In genomic region chr18:12026562-12026961, GRCh38 we compare ENCODE assay signal across 1 cellular context.
TF ChIP-seq lines count a peak whose summit lies in the region.

No MANE protein-coding gene starts in this region.

TF ChIP-seq in H1, 55 proteins besides CTCF, POLR2A, EP300 and RAD21:
- TF ChIP-seq GABPA (IDR thresholded peaks at IDR 0.05; ENCODE audit: borderline replicate concordance, insufficient read depth, low read length) (no peak), GTF2F1 (IDR thresholded peaks at IDR 0.05; ENCODE audit: borderline replicate concordance, low read depth, low read length) (no peak), CHD1 (IDR thresholded peaks at IDR 0.05; ENCODE audit: low read depth, low read length) (no peak), TAF7 (optimal IDR thresholded peaks at IDR 0.05; ENCODE audit: borderline replicate concordance, low read depth, low read length) (no peak), RNF2 (IDR thresholded peaks at IDR 0.05; ENCODE audit: borderline replicate concordance, low read depth, low read length, missing control alignments, poor library complexity, severe bottlenecking) (no peak), CBX8 (IDR thresholded peaks at IDR 0.05; ENCODE audit: borderline replicate concordance, low read depth, low read length) (no peak), SUZ12 (IDR thresholded peaks at IDR 0.05; ENCODE audit: low read length) (no peak), RFX5 (IDR thresholded peaks at IDR 0.05; ENCODE audit: borderline replicate concordance, low read depth, low read length) (no peak), SIN3A (conservative IDR thresholded peaks at IDR 0.05 in 1 of 2, IDR thresholded peaks at IDR 0.05 in 1 of 2; ENCODE audit: low read depth in 1 of 2, low read length in 2 of 2) (no peak), JUN (IDR thresholded peaks at IDR 0.05; ENCODE audit: low read depth, low read length) (no peak), BCL11A (IDR thresholded peaks at IDR 0.05; ENCODE audit: low read depth in 2 of 2, low read length in 2 of 2) (no peak), HDAC6 (IDR thresholded peaks at IDR 0.05; ENCODE audit: low read depth, low read length) (no peak)
TF ChIP-seq in H1: peak in this region for 0.
